ENCODE assay signal across 8 cellular contexts in the genomic region with DNA sequence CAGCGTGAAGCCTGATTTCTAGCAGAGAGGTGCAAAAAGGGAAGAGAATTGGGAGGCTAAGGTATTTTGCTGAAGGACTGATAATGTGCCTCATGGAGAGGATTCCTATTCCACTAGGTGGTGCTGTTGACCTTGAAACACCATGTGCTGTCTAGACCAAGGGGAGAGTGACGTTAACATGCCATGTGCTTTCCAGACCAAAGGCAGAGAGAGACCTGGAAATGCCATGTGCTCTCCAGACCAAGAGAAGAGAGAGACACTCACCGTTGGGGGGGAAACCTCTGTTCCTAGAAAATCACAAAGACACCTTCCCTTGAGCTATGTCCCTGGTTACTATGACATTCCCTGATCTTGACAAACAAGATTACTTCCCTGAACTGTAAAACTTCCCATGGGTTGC.
DNase-seq lines count a peak whose midpoint lies in the region; ATAC-seq and TF ChIP-seq lines count a peak whose summit lies in the region.

No MANE protein-coding gene starts in this region.

- DNase-seq in AG08396 (ENCODE audit: low spot score) = peak; percentile 21
- DNase-seq in LHCN-M2 (ENCODE audit: low read depth) = peak; percentile 68
- DNase-seq in SK-N-MC (ENCODE audit: low read depth, low spot score) = peak; percentile 18
- DNase-seq in globus pallidus (ENCODE audit: low spot score) = peak; percentile 20
- DNase-seq in stromal cell of bone marrow (ENCODE audit: low read depth) = peak; percentile 55
- no peak for DNase-seq in uterus
- no peak for DNase-seq in activated CD4-positive, alpha-beta T cell treated with anti-CD3 and anti-CD28 coated beads, Interleukin-2, amount 50 U/mL, for 4 hours

- ATAC-seq in GM18520 (IDR thresholded peaks at IDR 0.05; ENCODE audit: unreplicated experiment) = peak; percentile 58

- TF ChIP-seq POLR2A in uterus (IDR thresholded peaks at IDR 0.05) = no peak

- no peaks in the 10 kb centered on the region for H3K27me3 ChIP-seq in uterus

- no peaks in the 10 kb centered on the region for H3K9me3 ChIP-seq in SK-N-MC (ENCODE audit: low read depth, low read length)
- no peaks in the 10 kb centered on the region for H3K9me3 ChIP-seq in uterus

- H3K27ac ChIP-seq in SK-N-MC (no peak overlapping the region), uterus (no peak overlapping the region)

- H3K4me3 ChIP-seq in SK-N-MC = no peak overlapping the region
- no peak overlapping the region for H3K4me3 ChIP-seq in uterus

- no peaks in the 10 kb centered on the region for H3K4me1 ChIP-seq in uterus

- no peak overlapping the region for H3K9ac ChIP-seq in SK-N-MC (ENCODE audit: insufficient read length)

- H3K36me3 ChIP-seq in SK-N-MC (ENCODE audit: insufficient read depth, low read length) = no peaks in the 10 kb centered on the region
- H3K36me3 ChIP-seq in uterus = no peaks in the 10 kb centered on the region

- intact Hi-C loops in uterus (cut with DNase I; ENCODE audit: low total_unique reads) = no loop called here

- peak in 2 of 4 experiments; percentile 18 to 29 for TF ChIP-seq CTCF in uterus (IDR thresholded peaks at IDR 0.05)

Comparison
In these comparisons a context has a peak if more than half of its experiments do, and no peak if none do; other contexts are left out.
1. DNase-seq: peak in AG08396 (single experiment), LHCN-M2 (single experiment), SK-N-MC (single experiment), globus pallidus (single experiment) and stromal cell of bone marrow (single experiment); none in uterus (0 of 2) and activated CD4-positive, alpha-beta T cell treated with anti-CD3 and anti-CD28 coated beads, Interleukin-2, amount 50 U/mL, for 4 hours (0 of 2).